ENCODE assay signal across 22 cellular contexts in genomic region chr15:85362436-85363048, GRCh38.
"Had no signal": no experiment of that assay in that cellular context is flagged by ENCODE, and none has a peak within 500 bp of the region (broad histone marks: within the 10 kb centered on the region; RNA-seq: fewer than 3 reads in every experiment).

No MANE protein-coding gene starts in this region.

- H3K36me3 ChIP-seq: esophagus muscularis mucosa, gastrocnemius medialis, pancreas, prostate gland, spleen, tibial nerve, upper lobe of right lung had no signal

- H3K9me3 ChIP-seq: esophagus muscularis mucosa, gastrocnemius medialis, pancreas, prostate gland, spleen, testis, tibial nerve, upper lobe of right lung had no signal

- H3K27me3 ChIP-seq: esophagus muscularis mucosa, pancreas, spleen, testis, tibial nerve, upper lobe of right lung had no signal

- H3K27ac ChIP-seq: pancreas, prostate gland, spleen, testis, tibial nerve, upper lobe of right lung had no signal

- DNase-seq: cortex of kidney; effector memory CD4-positive, alpha-beta T cell; immature natural killer cell; mesendoderm; naive B cell; occipital lobe; pancreas; spleen; stimulated activated CD4-positive, alpha-beta T cell treated with anti-CD3 and anti-CD28 coated beads, Interleukin-15, amount 100 ng/mL, for 24 hours; stimulated activated CD4-positive, alpha-beta T cell treated with anti-CD3 and anti-CD28 coated beads, Interleukin-1b, Interleukin-23, amount 100 ng/mL, for 48 hours; stimulated activated CD4-positive, alpha-beta T cell treated with anti-CD3 and anti-CD28 coated beads, Interleukin-4, amount 100 ng/mL, for 24 hours; stimulated activated naive B cell treated with anti-CD40 and anti-IgM and Interleukin-4, amounts not matched to agents 10 μg/mL and 1 μg/mL and 100 μg/mL, for 72 hours; stimulated activated naive CD8-positive, alpha-beta T cell treated with anti-CD3 and anti-CD28 coated beads, Interleukin-15, amount 100 ng/mL, for 72 hours; testis; upper lobe of right lung had no signal

- ATAC-seq: pancreas; sciatic nerve; stimulated activated naive B cell treated with anti-CD40 and anti-IgM and Interleukin-4, amounts not matched to agents 10 μg/mL and 1 μg/mL and 100 μg/mL, for 72 hours; stimulated activated naive CD8-positive, alpha-beta T cell treated with anti-CD3 and anti-CD28 coated beads, Interleukin-15, amount 100 ng/mL, for 72 hours; upper lobe of right lung had no signal

- H3K4me3 ChIP-seq: esophagus muscularis mucosa, gastrocnemius medialis, pancreas, prostate gland, spleen, testis, tibial nerve, upper lobe of right lung had no signal

- FAIRE-seq: endometrium, keratinocyte, pancreas had no signal

- H3K4me1 ChIP-seq: prostate gland, testis had no signal
